ENCODE assay signal across 20 cellular contexts in genomic region chr3:191470543-191470942, GRCh38. TPM values are rescaled to one million over a fixed set of nuclear protein-coding genes. Genes with fewer than 3 reads are reported as not detected.
DNase-seq lines count a peak whose midpoint lies in the region; ATAC-seq, FAIRE-seq and TF ChIP-seq lines count a peak whose summit lies in the region.
"Had no signal": no experiment of that assay in that cellular context is flagged by ENCODE, and none has a peak within 500 bp of the region (broad histone marks: within the 10 kb centered on the region; RNA-seq: fewer than 3 reads in every experiment).

No MANE protein-coding gene starts in this region.

- H3K27ac ChIP-seq in BLaER1, result no peak overlapping the region
- H3K27ac ChIP-seq: GM23248 had no signal

- no peaks in the 10 kb centered on the region for H3K27me3 ChIP-seq in BLaER1

- H3K4me3 Mint-ChIP-seq in Calu3 (ENCODE audit: low read depth, unreplicated experiment) (no peak overlapping the region), nephron (no peak overlapping the region)
- H3K4me3 Mint-ChIP-seq: CD8-positive, alpha-beta T cell had no signal

- H3K36me3 ChIP-seq in BLaER1, result no peaks in the 10 kb centered on the region

- no peak for FAIRE-seq in GM12892 (lab: Jason Lieb, UNC)
- FAIRE-seq: A204.1, G401.6, GM12891, GM18507, HTR-8/SVneo, K562 had no signal

- H3K9me3 Mint-ChIP-seq in Calu3 (ENCODE audit: low read depth, unreplicated experiment), result no peaks in the 10 kb centered on the region
- H3K9me3 Mint-ChIP-seq in nephron, result no peaks in the 10 kb centered on the region
- H3K9me3 Mint-ChIP-seq: CD8-positive, alpha-beta T cell had no signal

- H3K27me3 Mint-ChIP-seq in Calu3 (ENCODE audit: unreplicated experiment), result no peaks in the 10 kb centered on the region
- H3K27me3 Mint-ChIP-seq in nephron (ENCODE audit: low read depth), result no peaks in the 10 kb centered on the region

- no peak for TF ChIP-seq POLR2A in GM12892 (IDR thresholded peaks at IDR 0.05; ENCODE audit: low read depth, low read length)

- DNase-seq in Calu3 (no peak), fibroblast of mammary gland (ENCODE audit: low read depth) (peak; percentile 3), GM12892 (ENCODE audit: insufficient read length) (no peak)
- DNase-seq: AML-193; CD8-positive, alpha-beta T cell; DMS 273 treated with DMSO at 0.1 percent for 48 hours; DMS53; GM23248; HCEC 1CT; IMR-90 had no signal

- H3K9me3 ChIP-seq in BLaER1, result no peaks in the 10 kb centered on the region

- H3K4me1 Mint-ChIP-seq in Calu3 (ENCODE audit: low read depth, unreplicated experiment), result peaks cover 26% of the 10 kb centered on the region
- peaks cover 12% of the 10 kb centered on the region for H3K4me1 Mint-ChIP-seq in nephron

- CTCF ChIA-PET in Calu3 (lab: Charles Lee), result interaction anchor here (1.1 kb wide), 1 partner anchor 974 kb away, joined by 3 read pairs; no protein-coding TSS in a partner anchor

- no peak for TF ChIP-seq CTCF in Calu3 (IDR thresholded peaks at IDR 0.05; ENCODE audit: unreplicated experiment)
- no peak for TF ChIP-seq CTCF in fibroblast of mammary gland (conservative IDR thresholded peaks at IDR 0.05; ENCODE audit: control insufficient read depth, insufficient read depth, low read depth, low read length)
- no peak for TF ChIP-seq CTCF in nephron (IDR thresholded peaks at IDR 0.05; ENCODE audit: unreplicated experiment in 3 of 3)

- 0 out of 2 replicates have a peak overlapping the region, but pooled peaks have one; percentile 17 for H3K4me2 ChIP-seq in BLaER1

- H3K4me3 ChIP-seq in BLaER1 (no peak overlapping the region), fibroblast of mammary gland (ENCODE audit: control insufficient read depth, low read depth, low read length) (no peak overlapping the region)
- H3K4me3 ChIP-seq: GM23248, K562 had no signal

- H4K20me1 ChIP-seq in BLaER1, result no peaks in the 10 kb centered on the region

- H3K9ac ChIP-seq in BLaER1, result no peak overlapping the region
- H3K9ac ChIP-seq: GM23248 had no signal

- no peak for ATAC-seq in HG02840 (IDR thresholded peaks at IDR 0.05; ENCODE audit: low FRiP score, unreplicated experiment)
- ATAC-seq: CD8-positive, alpha-beta T cell; K562 had no signal

- H3K4me1 ChIP-seq in BLaER1, result peaks cover 7% of the 10 kb centered on the region

- intact Hi-C loops in Calu3 (cut with micrococcal nuclease; ENCODE audit: unreplicated experiment), result loop anchor here (10.0 kb wide), 1 partner anchor 1734 kb away; no protein-coding TSS in a partner anchor

- peak overlapping the region; percentile 34 for H3K27ac Mint-ChIP-seq in Calu3 (ENCODE audit: unreplicated experiment)
- peak overlapping the region in 2 of 3 experiments; percentile 5 to 62 for H3K27ac Mint-ChIP-seq in nephron
- H3K27ac Mint-ChIP-seq: CD8-positive, alpha-beta T cell had no signal

- BruUV-seq in Calu3 (replicated peaks; lab: Mats Ljungman, UMichigan), result no TSS peak

- H3K36me3 Mint-ChIP-seq in Calu3 (ENCODE audit: insufficient read depth, unreplicated experiment), result no peaks in the 10 kb centered on the region
- no peaks in the 10 kb centered on the region for H3K36me3 Mint-ChIP-seq in nephron (ENCODE audit: low read depth)
- H3K36me3 Mint-ChIP-seq: CD8-positive, alpha-beta T cell had no signal

RNA-seq across cellular contexts. Expression of gene PYDC2, which starts 9.6 kb away (rescaled TPM):
- not detected in 2 replicates for total RNA-seq in Calu3 (2022)
- polyA plus RNA-seq in GM12892 (2012; ENCODE audit: missing spikeins), result not detected
- total RNA-seq: CD8-positive, alpha-beta T cell; GM23248; IMR-90 had no signal
- polyA plus RNA-seq: BJ, GM23248, IMR-90, K562 had no signal
